11 cellular contexts compared by ENCODE assay signal in the genomic region with DNA sequence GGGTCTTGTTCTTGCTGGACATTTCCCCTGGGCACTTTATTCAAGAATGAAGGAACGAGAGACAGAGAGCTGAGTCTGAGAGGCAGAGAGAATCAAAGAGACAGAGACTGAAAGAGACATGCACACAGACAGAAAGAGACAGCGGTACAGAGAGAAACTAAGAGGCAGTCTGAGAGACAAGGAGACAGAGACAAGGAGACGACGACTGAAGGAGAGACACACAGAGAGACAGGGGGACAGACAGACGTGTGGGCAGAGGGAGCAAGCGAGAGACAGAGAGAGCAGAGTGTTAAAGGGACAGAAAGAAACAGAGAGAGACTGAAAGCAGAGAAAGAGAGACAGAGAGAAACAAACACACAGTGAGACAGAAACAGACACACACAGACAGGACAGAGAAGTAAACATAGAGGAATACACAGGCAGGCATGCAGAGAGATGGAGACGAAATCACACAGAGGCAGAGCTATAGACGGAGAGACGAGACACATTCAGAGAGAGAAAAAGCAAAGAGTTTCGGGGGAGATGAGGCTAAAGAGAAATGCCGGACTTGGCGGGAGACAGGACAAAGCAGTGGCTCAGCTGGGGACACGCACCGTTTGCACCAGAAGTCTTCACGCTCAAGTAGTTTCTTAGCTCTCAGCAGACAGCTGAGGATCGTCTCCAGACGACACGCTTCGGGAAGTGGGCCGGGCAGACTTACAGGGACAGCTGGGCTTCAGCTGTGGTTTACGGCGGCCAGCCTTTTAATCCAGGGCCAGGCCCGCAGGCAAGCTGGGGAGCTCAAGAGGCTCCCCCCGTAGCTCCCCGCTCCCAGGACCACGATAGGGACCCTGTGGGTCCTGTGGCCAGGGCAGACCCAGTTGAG. TPM values are rescaled to one million over a fixed set of nuclear protein-coding genes. Genes with fewer than 3 reads are reported as not detected.
DNase-seq lines count a peak whose midpoint lies in the region; ATAC-seq and TF ChIP-seq lines count a peak whose summit lies in the region.
"Had no signal": no experiment of that assay in that cellular context is flagged by ENCODE, and none has a peak within 500 bp of the region (broad histone marks: within the 10 kb centered on the region; RNA-seq: fewer than 3 reads in every experiment).

No MANE protein-coding gene starts in this region.

- WGBS in neuronal stem cell (ENCODE audit: extremely low coverage in 2 of 2, insufficient read length in 2 of 2, insufficient replicate concordance in 1 of 2), 2 donors: no CpG with 5 or more reads among the region's 26 CpGs

- H3K27ac Mint-ChIP-seq in stimulated activated naive CD8-positive, alpha-beta T cell treated with anti-CD3 and anti-CD28 coated beads, Interleukin-15, amount 100 ng/mL, for 72 hours: no peak overlapping the region

- H3K18ac ChIP-seq in neuronal stem cell (ENCODE audit: low read length): peak overlapping the region; percentile 85

- H2AFZ ChIP-seq in fibroblast of lung (ENCODE audit: low read length) (peak overlapping the region; percentile 93), neuronal stem cell (ENCODE audit: low read length) (peak overlapping the region; percentile 92)

- H2BK120ac ChIP-seq in neuronal stem cell (ENCODE audit: low read depth, low read length): no peak overlapping the region

- no peak overlapping the region for H2BK12ac ChIP-seq in neuronal stem cell (ENCODE audit: low read length)

- H3K9me3 ChIP-seq in fibroblast of lung (ENCODE audit: control insufficient read depth, insufficient read depth, low read depth, low read length) (no peaks in the 10 kb centered on the region), neuronal stem cell (replicated peaks in 1 of 2; ENCODE audit: control insufficient read depth in 2 of 2, insufficient read depth in 1 of 2, low read depth in 1 of 2, low read length in 2 of 2) (peaks cover 5 to 8% of the 10 kb centered on the region in 2 donors)

- H4K91ac ChIP-seq in neuronal stem cell (ENCODE audit: low read depth, low read length, poor library complexity): no peak overlapping the region

- H3K36me3 ChIP-seq in fibroblast of lung (ENCODE audit: control insufficient read depth, insufficient read depth, low read length): no peaks in the 10 kb centered on the region
- no peaks in the 10 kb centered on the region for H3K36me3 ChIP-seq in neuronal stem cell (replicated peaks in 1 of 2; ENCODE audit: control insufficient read depth in 2 of 2, insufficient read depth in 2 of 2, low read length in 2 of 2)

- H4K8ac ChIP-seq in neuronal stem cell (ENCODE audit: low read depth, low read length): no peak overlapping the region

- no peak overlapping the region for H3K9ac ChIP-seq in fibroblast of lung (ENCODE audit: insufficient read depth, low read length)
- no peak overlapping the region for H3K9ac ChIP-seq in neuronal stem cell (ENCODE audit: low read depth, low read length, poor library complexity)

- H3K27me3 Mint-ChIP-seq in stimulated activated naive CD8-positive, alpha-beta T cell treated with anti-CD3 and anti-CD28 coated beads, Interleukin-15, amount 100 ng/mL, for 72 hours: peaks cover 8% of the 10 kb centered on the region

- H3K4me1 ChIP-seq in fibroblast of lung (ENCODE audit: control insufficient read depth, extremely low read depth, insufficient read depth, low read length): peaks cover 6% of the 10 kb centered on the region
- H3K4me1 ChIP-seq in neuronal stem cell (ENCODE audit: control insufficient read depth in 2 of 2, insufficient read depth in 1 of 2, low read depth in 1 of 2, low read length in 2 of 2): peaks cover 18 to 20% of the 10 kb centered on the region in 2 donors

- peak overlapping the region; percentile 26 for H3K14ac ChIP-seq in neuronal stem cell (ENCODE audit: low read length)

- DNase-seq in AG20443 (ENCODE audit: low spot score) (peak; percentile 72), NCI-H524 (lab: John Stamatoyannopoulos, UW) (peak; percentile 92 to 94), fibroblast of lung (ENCODE audit: low read depth in 2 of 2) (peak; percentile 76 to 78), neuronal stem cell (ENCODE audit: low spot score) (no peak), NOMO-1 (lab: John Stamatoyannopoulos, UW; ENCODE audit: unreplicated experiment in 2 of 2) (no peak), SHP77 treated with DMSO at 0.1 percent for 48 hours (lab: John Stamatoyannopoulos, UW) (no peak)
- no peak for DNase-seq in stimulated activated naive CD8-positive, alpha-beta T cell treated with anti-CD3 and anti-CD28 coated beads, Interleukin-15, amount 100 ng/mL, for 72 hours
- DNase-seq: activated T-cell treated with anti-CD3 and anti-CD28 coated beads, Interleukin-2, amount 50 U/mL, for 4 hours; GOT3; NCI-H526 had no signal

- no peaks in the 10 kb centered on the region for H4K20me1 ChIP-seq in fibroblast of lung (ENCODE audit: control insufficient read depth, extremely low read depth, insufficient read depth, low read length)

- H3K79me2 ChIP-seq in fibroblast of lung (ENCODE audit: control insufficient read depth, insufficient read depth, low read length): no peaks in the 10 kb centered on the region

- H3K27me3 ChIP-seq in fibroblast of lung (ENCODE audit: control insufficient read depth, insufficient read depth, low read length): peaks cover 2% of the 10 kb centered on the region
- H3K27me3 ChIP-seq in neuronal stem cell (ENCODE audit: control insufficient read depth in 3 of 3, insufficient read depth in 3 of 3, low read depth in 1 of 3, low read length in 3 of 3): no peaks in the 10 kb centered on the region

- H3K4me1 Mint-ChIP-seq in stimulated activated naive CD8-positive, alpha-beta T cell treated with anti-CD3 and anti-CD28 coated beads, Interleukin-15, amount 100 ng/mL, for 72 hours: no peaks in the 10 kb centered on the region

- H3K4ac ChIP-seq in neuronal stem cell (ENCODE audit: low read length): no peak overlapping the region

- no peak overlapping the region for H2AK5ac ChIP-seq in neuronal stem cell (ENCODE audit: low read depth, low read length)

- no peak overlapping the region for H3K23ac ChIP-seq in neuronal stem cell (ENCODE audit: low read depth, low read length, poor library complexity)

- H3K4me3 ChIP-seq in fibroblast of lung (replicated peaks in 1 of 4; ENCODE audit: control extremely low read depth in 1 of 4, insufficient read depth in 1 of 4, low read depth in 3 of 4, low read length in 4 of 4) (peak overlapping the region in 2 of 4 experiments; percentile 5 to 33), neuronal stem cell (ENCODE audit: low read length in 2 of 2) (peak overlapping the region in 1 of 2 donors; percentile 7)

- ATAC-seq in GM19023 (IDR thresholded peaks at IDR 0.05; ENCODE audit: unreplicated experiment): no peak
- ATAC-seq in stimulated activated naive CD8-positive, alpha-beta T cell treated with anti-CD3 and anti-CD28 coated beads, Interleukin-15, amount 100 ng/mL, for 72 hours: no peak
- ATAC-seq: activated T-cell treated with anti-CD3 and anti-CD28 coated beads, Interleukin-2, amount 50 U/mL, for 4 hours had no signal

- H3K4me2 ChIP-seq in fibroblast of lung (ENCODE audit: extremely low read depth, insufficient read depth, low read length): peak overlapping the region; percentile 86
- H3K4me2 ChIP-seq in neuronal stem cell (ENCODE audit: insufficient read depth, low read length, poor library complexity, severe bottlenecking): no peak overlapping the region

- TF ChIP-seq CTCF in fibroblast of lung (conservative IDR thresholded peaks at IDR 0.05 in 1 of 2, IDR thresholded peaks at IDR 0.05 in 1 of 2; ENCODE audit: low read depth in 1 of 2, low read length in 2 of 2): no peak

- H2BK15ac ChIP-seq in neuronal stem cell (ENCODE audit: low read length): peak overlapping the region; percentile 29

- H3K4me3 Mint-ChIP-seq in stimulated activated naive CD8-positive, alpha-beta T cell treated with anti-CD3 and anti-CD28 coated beads, Interleukin-15, amount 100 ng/mL, for 72 hours: no peak overlapping the region
- H3K4me3 Mint-ChIP-seq: activated T-cell treated with anti-CD3 and anti-CD28 coated beads, Interleukin-2, amount 50 U/mL, for 4 hours had no signal

- H3K9me3 Mint-ChIP-seq in stimulated activated naive CD8-positive, alpha-beta T cell treated with anti-CD3 and anti-CD28 coated beads, Interleukin-15, amount 100 ng/mL, for 72 hours: peaks cover 7 to 10% of the 10 kb centered on the region in 2 donors

- H3K27ac ChIP-seq in fibroblast of lung (ENCODE audit: insufficient read depth, low read length) (no peak overlapping the region), neuronal stem cell (replicated peaks; ENCODE audit: low read length) (no peak overlapping the region)

- no peak overlapping the region for H2BK5ac ChIP-seq in neuronal stem cell (ENCODE audit: low read length)

- no peaks in the 10 kb centered on the region for H3K79me1 ChIP-seq in neuronal stem cell (ENCODE audit: low read depth, low read length)

RNA-seq across cellular contexts. Expression of a gene that starts 56.0 kb away (rescaled TPM):
- total RNA-seq in fibroblast of lung: 51.4 and 53.0 TPM in 2 replicates
- polyA plus RNA-seq in fibroblast of lung: 29.5 and 47.7 TPM in 2 replicates
- 23.1 and 36.3 TPM in 2 replicates for polyA plus RNA-seq in fibroblast of lung (2012)
- 12.0 and 19.9 TPM in 2 replicates for polyA minus RNA-seq in fibroblast of lung (ENCODE audit: low replicate concordance)
- 47.6 TPM for polyA plus RNA-seq in neuronal stem cell (2013, experiment 1 of 2)
- 47.6 TPM for polyA plus RNA-seq in neuronal stem cell (2013, experiment 2 of 2)

Comparison
In these comparisons a context has a peak if more than half of its experiments do, and no peak if none do; other contexts are left out.
1. DNase-seq: peak in AG20443 (single experiment), NCI-H524 (2 of 2) and fibroblast of lung (2 of 2); none in neuronal stem cell (single experiment), NOMO-1 (0 of 2), SHP77 treated with DMSO at 0.1 percent for 48 hours (single experiment) and stimulated activated naive CD8-positive, alpha-beta T cell treated with anti-CD3 and anti-CD28 coated beads, Interleukin-15, amount 100 ng/mL, for 72 hours (0 of 2).